17 cellular contexts compared by ENCODE assay signal in the genomic region with DNA sequence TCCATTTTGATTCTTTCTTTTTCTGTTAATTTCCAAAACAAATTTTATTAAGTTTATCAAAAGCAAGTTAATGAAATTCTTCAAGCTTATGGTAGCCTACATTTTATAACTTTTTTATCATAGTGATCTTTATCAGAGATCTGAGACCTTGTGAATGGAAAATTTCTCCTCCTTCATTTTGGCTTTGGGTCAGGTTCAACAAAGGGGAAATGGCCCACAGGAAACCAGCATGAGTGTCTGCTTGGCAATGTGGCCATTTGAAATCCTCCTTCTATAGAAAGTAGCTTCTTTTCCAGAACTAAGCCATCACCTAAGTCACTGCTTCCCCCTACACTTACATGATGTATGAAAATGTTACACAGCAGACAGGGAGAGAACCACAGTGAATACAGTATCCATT. TPM values are rescaled to one million over a fixed set of nuclear protein-coding genes. Genes with fewer than 3 reads are reported as not detected.
DNase-seq lines count a peak whose midpoint lies in the region; ATAC-seq and TF ChIP-seq lines count a peak whose summit lies in the region.
"Had no signal": no experiment of that assay in that cellular context is flagged by ENCODE, and none has a peak within 500 bp of the region (broad histone marks: within the 10 kb centered on the region; RNA-seq: fewer than 3 reads in every experiment).

No MANE protein-coding gene starts in this region.

- peak overlapping the region in 1 of 2 experiments; percentile 65; a peak in 2 of 4 replicates for H3K4me3 ChIP-seq in SK-N-SH (ENCODE audit: low read depth in 2 of 2, low read length in 1 of 2)
- peak overlapping the region; percentile 28 for H3K4me3 ChIP-seq in choroid plexus epithelial cell (ENCODE audit: low read depth, low read length)
- peak overlapping the region; percentile 42 for H3K4me3 ChIP-seq in mesodermal cell (ENCODE audit: extremely low read depth, insufficient read depth, low read length, poor library complexity, severe bottlenecking)
- H3K4me3 ChIP-seq: HAP-1 had no signal

- peak overlapping the region in 1 of 2 experiments; percentile 94; a peak in 2 of 4 replicates for H3K27ac ChIP-seq in SK-N-SH (ENCODE audit: low read depth in 2 of 2, low read length in 1 of 2)
- peak overlapping the region; percentile 26 for H3K27ac ChIP-seq in mesodermal cell (ENCODE audit: low read depth, low read length, severe bottlenecking)

- no peak for TF ChIP-seq CTCF in SK-N-SH (IDR thresholded peaks at IDR 0.05)
- TF ChIP-seq CTCF in choroid plexus epithelial cell (conservative IDR thresholded peaks at IDR 0.05; ENCODE audit: low read depth, low read length), result no peak
- no peak for TF ChIP-seq CTCF in type B pancreatic cell (conservative IDR thresholded peaks at IDR 0.05)

- POLR2A ChIA-PET in SK-N-SH (lab: Yijun Ruan, JAX), result no interaction called here

- H3K4me3 Mint-ChIP-seq in type B pancreatic cell, result peak overlapping the region; percentile 72
- H3K4me3 Mint-ChIP-seq: activated B cell treated with CpG ODN at 0.5 μM for 24 hours; activated naive CD8-positive, alpha-beta T cell treated with anti-CD3 and anti-CD28 coated beads, Interleukin-2, amount 10 ng/mL, durations not matched to agents 7 days and 5 days; nephron had no signal

- no peak for TF ChIP-seq RAD21 in SK-N-SH (IDR thresholded peaks at IDR 0.05; ENCODE audit: low read length)

- peak overlapping the region; percentile 85 for H3K4me2 ChIP-seq in SK-N-SH

- peaks cover 3 to 5% of the 10 kb centered on the region in 2 experiments; a peak in 2 of 4 replicates for H3K4me1 ChIP-seq in SK-N-SH (ENCODE audit: control insufficient read depth in 1 of 2, insufficient read depth in 2 of 2, low read depth in 1 of 2, low read length in 1 of 2)
- peaks cover 9% of the 10 kb centered on the region for H3K4me1 ChIP-seq in mesodermal cell (ENCODE audit: control insufficient read depth, insufficient read depth, low read length, poor library complexity, severe bottlenecking)
- H3K4me1 ChIP-seq: HAP-1 had no signal

- no peak for TF ChIP-seq EP300 in SK-N-SH (IDR thresholded peaks at IDR 0.05; ENCODE audit: borderline replicate concordance in 1 of 2, low read depth in 1 of 2, low read length in 1 of 2)

- H3K9me2 ChIP-seq in SK-N-SH, result no peaks in the 10 kb centered on the region

- H3F3A ChIP-seq in SK-N-SH (replicated peaks; ENCODE audit: insufficient read depth), result peaks cover 19% of the 10 kb centered on the region

- no peak overlapping the region for H3K27ac Mint-ChIP-seq in type B pancreatic cell
- H3K27ac Mint-ChIP-seq: activated B cell treated with CpG ODN at 0.5 μM for 24 hours; activated naive CD8-positive, alpha-beta T cell treated with anti-CD3 and anti-CD28 coated beads, Interleukin-2, amount 10 ng/mL, durations not matched to agents 7 days and 5 days; nephron had no signal

- no peaks in the 10 kb centered on the region for H3K9me3 Mint-ChIP-seq in type B pancreatic cell
- H3K9me3 Mint-ChIP-seq: activated B cell treated with CpG ODN at 0.5 μM for 24 hours; activated naive CD8-positive, alpha-beta T cell treated with anti-CD3 and anti-CD28 coated beads, Interleukin-2, amount 10 ng/mL, durations not matched to agents 7 days and 5 days; nephron had no signal

- H3K36me3 Mint-ChIP-seq in type B pancreatic cell, result no peaks in the 10 kb centered on the region
- H3K36me3 Mint-ChIP-seq: activated naive CD8-positive, alpha-beta T cell treated with anti-CD3 and anti-CD28 coated beads, Interleukin-2, amount 10 ng/mL, durations not matched to agents 7 days and 5 days had no signal

- peaks cover 23% of the 10 kb centered on the region for H3K79me2 ChIP-seq in SK-N-SH (ENCODE audit: insufficient read depth)

- CTCF ChIA-PET in SK-N-SH (lab: Yijun Ruan, JAX), result no interaction called here

- H3K9ac ChIP-seq in SK-N-SH, result peak overlapping the region; percentile 88

- H3K36me3 ChIP-seq in SK-N-SH (replicated peaks in 1 of 2; ENCODE audit: control insufficient read depth in 1 of 2, insufficient read depth in 2 of 2, low read length in 1 of 2) (no peaks in the 10 kb centered on the region), mesodermal cell (ENCODE audit: control insufficient read depth, insufficient read depth, low read length) (peaks cover 10% of the 10 kb centered on the region)
- H3K36me3 ChIP-seq: HAP-1 had no signal

- H3K27me3 Mint-ChIP-seq in type B pancreatic cell, result peaks cover 6% of the 10 kb centered on the region

- H3K4me1 Mint-ChIP-seq in type B pancreatic cell (ENCODE audit: unreplicated experiment), result no peaks in the 10 kb centered on the region
- H3K4me1 Mint-ChIP-seq: activated B cell treated with CpG ODN at 0.5 μM for 24 hours; activated naive CD8-positive, alpha-beta T cell treated with anti-CD3 and anti-CD28 coated beads, Interleukin-2, amount 10 ng/mL, durations not matched to agents 7 days and 5 days had no signal

- no peaks in the 10 kb centered on the region for H3K27me3 ChIP-seq in SK-N-SH (ENCODE audit: insufficient read depth)

- ATAC-seq in SK-N-SH treated with all-trans-retinoic acid at 6 μM for 48 hours (no peak), GM18505 (IDR thresholded peaks at IDR 0.05; ENCODE audit: unreplicated experiment) (no peak), GM18873 (IDR thresholded peaks at IDR 0.05; ENCODE audit: low FRiP score, unreplicated experiment) (no peak)

- H2AFZ ChIP-seq in SK-N-SH (ENCODE audit: low read depth), result no peak overlapping the region

- no peak for DNase-seq in SK-N-SH
- no peak for DNase-seq in choroid plexus epithelial cell (ENCODE audit: low read depth)
- DNase-seq in type B pancreatic cell (ENCODE audit: extremely low spot score, unreplicated experiment), result no peak
- no peak for DNase-seq in DMS53 treated with DMSO at 0.1 percent for 48 hours (lab: John Stamatoyannopoulos, UW; ENCODE audit: unreplicated experiment)
- DNase-seq: ACHN; activated B cell treated with CpG ODN at 0.5 μM for 24 hours; activated CD8-positive, alpha-beta memory T cell treated with anti-CD3 and anti-CD28 coated beads, Interleukin-2, amount 50 U/mL, for 4 hours; activated naive CD8-positive, alpha-beta T cell treated with anti-CD3 and anti-CD28 coated beads, Interleukin-2, amount 10 ng/mL, durations not matched to agents 7 days and 5 days; Caco-2; OCI-M1; SW 1271 had no signal

- H3K9me3 ChIP-seq in SK-N-SH (no peaks in the 10 kb centered on the region), mesodermal cell (ENCODE audit: control insufficient read depth, low read length) (peaks cover 5% of the 10 kb centered on the region)
- H3K9me3 ChIP-seq: Caco-2, HAP-1 had no signal

- TF ChIP-seq POLR2A in GM18505 (IDR thresholded peaks at IDR 0.05; ENCODE audit: borderline replicate concordance, extremely low read depth, insufficient read depth, insufficient read length), result no peak

- H4K20me1 ChIP-seq in SK-N-SH (ENCODE audit: insufficient read depth), result no peaks in the 10 kb centered on the region

TF ChIP-seq in SK-N-SH, 30 proteins besides CTCF, POLR2A, EP300 and RAD21 (continues in another document):
- TF ChIP-seq RFX5 (IDR thresholded peaks at IDR 0.05; ENCODE audit: low read length) (no peak), TEAD4 (IDR thresholded peaks at IDR 0.05; ENCODE audit: borderline replicate concordance, insufficient read depth) (no peak), RCOR1 (IDR thresholded peaks at IDR 0.05; ENCODE audit: low read length) (no peak), NFIC (IDR thresholded peaks at IDR 0.05; ENCODE audit: borderline replicate concordance) (no peak), USF2 (IDR thresholded peaks at IDR 0.05; ENCODE audit: borderline replicate concordance, low read depth, low read length) (no peak), GABPA (IDR thresholded peaks at IDR 0.05; ENCODE audit: low read depth) (no peak), SMC3 (IDR thresholded peaks at IDR 0.05; ENCODE audit: low read depth, low read length) (no peak), MEF2A (IDR thresholded peaks at IDR 0.05; ENCODE audit: borderline replicate concordance, low read depth) (no peak), FOSL2 (IDR thresholded peaks at IDR 0.05; ENCODE audit: borderline replicate concordance, low read depth) (no peak)

TF ChIP-seq in SK-N-SH treated with all-trans-retinoic acid at 6 μM for 48 hours, 23 proteins besides CTCF, POLR2A, EP300 and RAD21 (continues in another document):
- no peak for TF ChIP-seq PATZ1 (CRISPR knock-in tag; IDR thresholded peaks at IDR 0.05; ENCODE audit: borderline replicate concordance)

RNA-seq across cellular contexts. Expression of gene RHOJ, which starts 1.6 kb away (rescaled TPM):
- 12.1 and 16.7 TPM in 2 replicates for polyA plus RNA-seq in SK-N-SH (2012; rRNA removed)
- 7.5 and 9.2 TPM in 2 replicates for polyA plus RNA-seq in SK-N-SH (2012; cell fraction: cytosol; rRNA removed)
- 16.7 and 28.3 TPM in 2 replicates for polyA plus RNA-seq in SK-N-SH (2012; cell fraction: nucleus; rRNA removed)
- polyA plus RNA-seq in mesodermal cell (2013, experiment 1 of 2), result 24.5 TPM
- polyA plus RNA-seq in mesodermal cell (2013, experiment 2 of 2), result 15.3 TPM
- 0.17 and 16.3 TPM in 2 replicates for total RNA-seq in type B pancreatic cell (ENCODE audit: low replicate concordance)
- total RNA-seq: activated B cell treated with CpG ODN at 0.5 μM for 24 hours; activated naive CD8-positive, alpha-beta T cell treated with anti-CD3 and anti-CD28 coated beads, Interleukin-2, amount 10 ng/mL, durations not matched to agents 7 days and 5 days; Caco-2 had no signal
